ENCODE assay signal across 1 cellular context in the genomic region with DNA sequence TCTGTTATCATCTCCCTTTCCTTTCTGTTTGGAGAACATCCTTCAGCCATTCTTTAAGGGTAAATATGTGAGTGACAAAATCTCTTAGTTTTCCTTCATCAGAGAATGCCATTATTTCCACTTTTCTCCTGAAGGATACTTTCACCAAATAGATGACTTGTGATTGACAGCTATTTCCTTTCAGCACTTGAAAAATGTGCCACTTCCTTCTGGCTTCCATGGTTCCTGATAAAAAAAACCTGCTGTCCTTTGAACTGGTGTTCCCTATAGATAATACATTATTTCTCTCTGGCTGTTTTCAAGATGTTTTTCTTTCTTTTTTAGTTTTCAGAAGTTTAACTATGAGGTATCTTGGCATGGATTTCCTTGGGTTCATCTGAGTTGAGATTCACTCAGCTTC.
TF ChIP-seq lines count a peak whose summit lies in the region.

No MANE protein-coding gene starts in this region.

TF ChIP-seq in K562, 482 proteins besides CTCF, POLR2A, EP300 and RAD21 (continued from another document):
- TF ChIP-seq ZNF592 (IDR thresholded peaks at IDR 0.05) (peak; percentile 57; the same call in 1 of the 2 replicates), LCOR (CRISPR knock-in tag; IDR thresholded peaks at IDR 0.05) (0 out of 2 replicates have a peak, but pooled peaks have one; percentile 56), PHB (CRISPR knock-in tag; IDR thresholded peaks at IDR 0.05) (no peak), PHTF2 (CRISPR knock-in tag; IDR thresholded peaks at IDR 0.05) (no peak), ZNF24 (IDR thresholded peaks at IDR 0.05) (no peak), STAG1 (CRISPR knock-in tag; IDR thresholded peaks at IDR 0.05; ENCODE audit: borderline replicate concordance) (no peak), CBFA2T2 (conservative IDR thresholded peaks at IDR 0.05) (peak; percentile 87)
